ENCODE assay signal across 8 cellular contexts in the genomic region with DNA sequence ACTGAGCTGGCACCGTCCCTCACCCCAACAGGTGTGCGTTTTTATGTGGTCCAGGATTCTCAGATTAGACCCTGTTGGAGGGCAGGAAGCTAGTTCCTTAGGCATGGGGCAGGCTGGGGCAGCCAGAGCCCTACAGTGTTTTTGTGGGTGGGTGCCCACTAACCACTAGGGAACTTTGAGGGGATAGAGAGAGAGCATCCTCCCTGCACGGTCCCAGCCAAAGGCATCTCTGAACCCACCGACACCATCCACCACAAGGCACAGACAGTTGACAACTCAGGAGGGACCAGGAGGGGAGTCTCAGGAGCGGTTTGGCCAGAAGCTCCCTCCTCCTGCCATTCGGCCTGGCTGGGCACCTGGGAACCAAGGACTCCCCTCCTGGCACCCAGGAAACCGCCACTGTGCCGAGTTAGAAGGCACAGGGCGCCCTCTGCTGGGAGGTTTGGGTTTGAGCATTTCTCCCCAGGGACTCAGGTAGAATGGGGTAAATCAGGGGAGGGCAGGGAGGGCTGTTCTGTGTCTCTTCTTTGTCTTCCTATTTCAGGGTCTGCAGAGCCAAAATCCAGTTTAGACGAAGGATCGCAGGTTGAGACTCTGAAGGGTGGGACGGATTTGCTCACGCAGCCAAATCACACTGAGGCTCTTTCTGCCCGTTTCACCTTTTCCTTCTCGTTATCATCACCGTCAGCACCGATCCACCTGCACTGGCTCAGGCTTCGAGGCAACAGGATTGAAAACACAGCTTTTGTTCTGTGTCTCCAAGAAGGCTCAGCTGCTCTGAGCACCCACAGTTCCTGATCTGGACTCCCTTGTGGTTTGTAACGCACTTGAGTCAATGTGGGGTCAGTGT.
DNase-seq lines count a peak whose midpoint lies in the region; ATAC-seq and TF ChIP-seq lines count a peak whose summit lies in the region.

No MANE protein-coding gene starts in this region.

- 54 to 64% methylated on average over 19 of the region's 19 CpGs for WGBS in sigmoid colon, 2 donors

- H3K9me3 ChIP-seq in AG04450 (ENCODE audit: control insufficient read depth, insufficient read depth, low read length): peaks cover 8% of the 10 kb centered on the region
- H3K9me3 ChIP-seq in sigmoid colon: no peaks in the 10 kb centered on the region

- CTCF ChIA-PET in AG04450 (lab: Charles Lee): interaction anchor here (0.6 to 8.0 kb wide), 32 partner anchors 10 to 291 kb away, joined by 3 to 125 read pairs (median 4); no protein-coding TSS in a partner anchor

- no peak for TF ChIP-seq EP300 in sigmoid colon (IDR thresholded peaks at IDR 0.05)

- H3K9me3 Mint-ChIP-seq in activated T-cell treated with anti-CD3 and anti-CD28 coated beads, Interleukin-2, amount 50 U/mL, for 72 hours: no peaks in the 10 kb centered on the region

- DNase-seq in AG04450 (ENCODE audit: low read depth, low spot score) (no peak), GM19238 (ENCODE audit: insufficient read length, low spot score) (peak; percentile 46), OCI-M1 (lab: John Stamatoyannopoulos, UW) (peak; percentile 65), foreskin keratinocyte (peak in 1 of 2 donors; percentile 36), sigmoid colon (no peak), NCI-H187 treated with DMSO at 0.1 percent for 48 hours (lab: John Stamatoyannopoulos, UW) (no peak), NCI-H2029 treated with DMSO at 0.1 percent for 48 hours (lab: John Stamatoyannopoulos, UW) (no peak)
- DNase-seq in activated T-cell treated with anti-CD3 and anti-CD28 coated beads, Interleukin-2, amount 50 U/mL, for 72 hours: peak; percentile 61 to 71

- no peak for TF ChIP-seq POLR2A in sigmoid colon (IDR thresholded peaks at IDR 0.05)

- H3K27ac Mint-ChIP-seq in activated T-cell treated with anti-CD3 and anti-CD28 coated beads, Interleukin-2, amount 50 U/mL, for 72 hours: no peak overlapping the region

- H3K36me3 Mint-ChIP-seq in activated T-cell treated with anti-CD3 and anti-CD28 coated beads, Interleukin-2, amount 50 U/mL, for 72 hours (ENCODE audit: insufficient read depth in 2 of 2): no peaks in the 10 kb centered on the region

- H3K27me3 Mint-ChIP-seq in activated T-cell treated with anti-CD3 and anti-CD28 coated beads, Interleukin-2, amount 50 U/mL, for 72 hours (ENCODE audit: low read depth): peaks cover 12% of the 10 kb centered on the region

- intact Hi-C loops in sigmoid colon (cut with DNase I): loop anchor here (2.0 kb wide), 1 partner anchor 72 kb away; no protein-coding TSS in a partner anchor

- H3K27me3 ChIP-seq in AG04450 (ENCODE audit: control insufficient read depth, insufficient read depth, low read length) (peaks cover 5% of the 10 kb centered on the region), foreskin keratinocyte (peaks cover 21% of the 10 kb centered on the region), sigmoid colon (peaks cover 0 to 16% (median 0%) of the 10 kb centered on the region in 3 donors)

- H3K4me3 Mint-ChIP-seq in activated T-cell treated with anti-CD3 and anti-CD28 coated beads, Interleukin-2, amount 50 U/mL, for 72 hours: no peak overlapping the region

- H3K27ac ChIP-seq in AG04450 (ENCODE audit: low read depth, low read length) (no peak overlapping the region), foreskin keratinocyte (no peak overlapping the region), sigmoid colon (no peak overlapping the region)

- H3K4me1 Mint-ChIP-seq in activated T-cell treated with anti-CD3 and anti-CD28 coated beads, Interleukin-2, amount 50 U/mL, for 72 hours (ENCODE audit: low read depth): no peaks in the 10 kb centered on the region

- H3K4me3 ChIP-seq in AG04450 (ENCODE audit: low read depth, low read length) (no peak overlapping the region), sigmoid colon (no peak overlapping the region)

- H3K4me1 ChIP-seq in foreskin keratinocyte (no peaks in the 10 kb centered on the region), sigmoid colon (no peaks in the 10 kb centered on the region)

- H3K36me3 ChIP-seq in sigmoid colon: no peaks in the 10 kb centered on the region

- TF ChIP-seq CTCF in AG04450 (IDR thresholded peaks at IDR 0.05; ENCODE audit: low read depth, low read length) (peak; percentile 77), foreskin keratinocyte (conservative IDR thresholded peaks at IDR 0.05) (peak; percentile 89), sigmoid colon (IDR thresholded peaks at IDR 0.05) (peak in 3 of 4 experiments; percentile 56 to 73 (median 66))

- peak; percentile 53 to 72 for ATAC-seq in activated T-cell treated with anti-CD3 and anti-CD28 coated beads, Interleukin-2, amount 50 U/mL, for 72 hours (replicated peaks in 1 of 2)
- ATAC-seq in foreskin keratinocyte: peak; percentile 59

- POLR2A ChIA-PET in AG04450 (lab: Yijun Ruan, JAX): no interaction called here

Comparison
In these comparisons a context has a peak if more than half of its experiments do, and no peak if none do; other contexts are left out.
1. DNase-seq: peak in GM19238 (single experiment), OCI-M1 (single experiment) and activated T-cell treated with anti-CD3 and anti-CD28 coated beads, Interleukin-2, amount 50 U/mL, for 72 hours (2 of 2); none in AG04450 (single experiment), sigmoid colon (single experiment), NCI-H187 treated with DMSO at 0.1 percent for 48 hours (single experiment) and NCI-H2029 treated with DMSO at 0.1 percent for 48 hours (single experiment).
2. Peak in every context shown above with its lines, with median percentiles within 50 percentile points of each other: CTCF ChIP-seq.